ENCODE assay signal across 1 cellular context in genomic region chr5:57710126-57710525, GRCh38.
TF ChIP-seq lines count a peak whose summit lies in the region.

No MANE protein-coding gene starts in this region.

TF ChIP-seq in IMR-90, 13 proteins besides CTCF, POLR2A, EP300 and RAD21 (continued from another document):
- no peak for TF ChIP-seq BHLHE40 (IDR thresholded peaks at IDR 0.05; ENCODE audit: low read depth, low read length)
- TF ChIP-seq RCOR1 (IDR thresholded peaks at IDR 0.05; ENCODE audit: insufficient replicate concordance, low read length), result no peak
TF ChIP-seq in IMR-90: peak in this region for 1.
